Comparison of ENCODE assay signal across 1 cellular context in the genomic region with DNA sequence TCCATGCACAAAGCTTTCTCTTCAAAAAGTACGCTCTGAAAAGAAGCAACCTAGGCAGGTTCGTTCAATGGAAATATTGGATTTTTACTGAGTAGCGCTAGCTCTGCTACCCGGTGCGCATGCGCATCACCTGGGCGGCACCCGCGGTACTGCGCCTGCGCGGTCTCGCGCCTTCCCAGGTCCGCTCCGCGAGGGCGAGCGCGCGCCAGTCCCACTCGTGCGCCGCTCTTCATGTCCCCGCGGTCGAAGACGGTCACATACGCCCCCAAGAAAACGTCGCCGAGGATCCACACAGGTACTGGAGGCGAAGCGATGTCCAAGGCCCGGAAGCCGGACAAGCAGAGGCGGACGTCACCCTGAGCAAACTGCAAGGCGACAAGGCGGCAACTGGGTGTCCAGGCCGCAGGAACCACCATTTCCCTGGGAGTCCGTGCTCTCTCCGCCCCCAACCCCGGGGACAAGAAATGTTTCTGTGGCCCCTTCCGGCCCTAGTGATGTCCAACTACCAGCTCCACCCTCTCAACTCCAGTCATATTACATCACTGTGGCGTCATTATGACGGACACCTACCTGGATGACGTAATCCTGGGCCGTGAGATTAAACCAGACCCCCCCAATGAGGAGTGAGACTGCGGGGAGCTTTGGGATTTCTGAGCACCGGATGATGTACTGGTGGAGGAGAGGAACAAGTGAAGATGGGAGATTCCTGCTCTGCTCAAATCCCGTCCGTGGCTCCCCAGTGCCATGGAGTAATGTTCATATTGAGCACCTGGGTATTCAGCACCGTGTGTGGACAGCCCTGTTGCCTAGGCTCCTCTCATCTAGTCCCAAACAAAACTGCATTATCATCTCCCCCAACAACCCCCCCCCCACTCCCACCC.
TF ChIP-seq lines count a peak whose summit lies in the region.

No MANE protein-coding gene starts in this region.

TF ChIP-seq in K562, 482 proteins besides CTCF, POLR2A, EP300 and RAD21 (continued from another document and continues in another):
- TF ChIP-seq, protein P1, sequence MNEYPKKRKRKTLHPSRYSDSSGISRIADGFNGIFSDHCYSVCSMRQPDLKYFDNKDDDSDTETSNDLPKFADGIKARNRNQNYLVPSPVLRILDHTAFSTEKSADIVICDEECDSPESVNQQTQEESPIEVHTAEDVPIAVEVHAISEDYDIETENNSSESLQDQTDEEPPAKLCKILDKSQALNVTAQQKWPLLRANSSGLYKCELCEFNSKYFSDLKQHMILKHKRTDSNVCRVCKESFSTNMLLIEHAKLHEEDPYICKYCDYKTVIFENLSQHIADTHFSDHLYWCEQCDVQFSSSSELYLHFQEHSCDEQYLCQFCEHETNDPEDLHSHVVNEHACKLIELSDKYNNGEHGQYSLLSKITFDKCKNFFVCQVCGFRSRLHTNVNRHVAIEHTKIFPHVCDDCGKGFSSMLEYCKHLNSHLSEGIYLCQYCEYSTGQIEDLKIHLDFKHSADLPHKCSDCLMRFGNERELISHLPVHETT (CRISPR knock-in tag; conservative IDR thresholded peaks at IDR 0.05 in 1 of 2, IDR thresholded peaks at IDR 0.05 in 1 of 2): peak in 1 of 2 experiments; percentile 75; a peak in 2 of 4 replicates
- TF ChIP-seq E2F3 (CRISPR knock-in tag; IDR thresholded peaks at IDR 0.05) (peak; percentile 87), SRF (CRISPR knock-in tag; IDR thresholded peaks at IDR 0.05) (no peak; a peak in 1 of 4 replicates), SREBF2 (CRISPR knock-in tag; IDR thresholded peaks at IDR 0.05) (no peak), ARHGAP35 (IDR thresholded peaks at IDR 0.05; ENCODE audit: partially characterized antibody) (no peak), ZNF696 (CRISPR knock-in tag; conservative IDR thresholded peaks at IDR 0.05) (0 out of 2 replicates have a peak, but pooled peaks have one; percentile 11), SMAD4 (CRISPR knock-in tag; conservative IDR thresholded peaks at IDR 0.05) (no peak; the same call in none of the 2 replicates), FOXA3 (CRISPR knock-in tag; conservative IDR thresholded peaks at IDR 0.05 in 1 of 2, IDR thresholded peaks at IDR 0.05 in 1 of 2) (no peak), TEAD1 (CRISPR knock-in tag; IDR thresholded peaks at IDR 0.05) (peak in 1 of 2 experiments; percentile 84; a peak in 3 of 4 replicates), BRD4 (IDR thresholded peaks at IDR 0.05) (no peak), TBP (optimal IDR thresholded peaks at IDR 0.05; ENCODE audit: low read depth, low read length) (peak; percentile 44), ATF1 (CRISPR knock-in tag; IDR thresholded peaks at IDR 0.05) (peak; percentile 69; the same call in 1 of the 2 replicates), ATF1 (tag; IDR thresholded peaks at IDR 0.05) (peak; percentile 99), SMAD1 (IDR thresholded peaks at IDR 0.05; ENCODE audit: low read depth, low read length, partially characterized antibody) (peak; percentile 26), ZBTB1 (CRISPR knock-in tag; IDR thresholded peaks at IDR 0.05; ENCODE audit: borderline replicate concordance, low read depth) (peak; percentile 80), BMI1 (IDR thresholded peaks at IDR 0.05; ENCODE audit: low read length) (no peak), IFI16 (CRISPR knock-in tag; IDR thresholded peaks at IDR 0.05) (no peak), ZC3H8 (IDR thresholded peaks at IDR 0.05) (no peak), DPF2 (IDR thresholded peaks at IDR 0.05) (peak; percentile 49), ZZZ3 (IDR thresholded peaks at IDR 0.05) (no peak), POLR2H (tag; IDR thresholded peaks at IDR 0.05; ENCODE audit: low read depth) (peak; percentile 81; the same call in 1 of the 2 replicates), NELFE (IDR thresholded peaks at IDR 0.05; ENCODE audit: insufficient read depth, insufficient read length) (no peak), ZBTB9 (CRISPR knock-in tag; IDR thresholded peaks at IDR 0.05) (no peak), SMARCE1 (IDR thresholded peaks at IDR 0.05) (no peak), DEAF1 (CRISPR knock-in tag; IDR thresholded peaks at IDR 0.05) (no peak), CREBBP (IDR thresholded peaks at IDR 0.05; ENCODE audit: low read depth, low read length) (no peak), EGR1 (conservative IDR thresholded peaks at IDR 0.05) (no peak), ETV6 (IDR thresholded peaks at IDR 0.05; ENCODE audit: borderline replicate concordance in 1 of 2, low read depth in 2 of 2, low read length in 1 of 2) (no peak), ETV6 (CRISPR knock-in tag; IDR thresholded peaks at IDR 0.05; ENCODE audit: borderline replicate concordance) (no peak), ZNF699 (CRISPR knock-in tag; IDR thresholded peaks at IDR 0.05; ENCODE audit: insufficient replicate concordance) (no peak), ZNF586 (CRISPR knock-in tag; conservative IDR thresholded peaks at IDR 0.05) (no peak), NFE2 (IDR thresholded peaks at IDR 0.05; ENCODE audit: low read depth) (no peak), FOXM1 (IDR thresholded peaks at IDR 0.05; ENCODE audit: low read depth) (no peak), FOXM1 (CRISPR knock-in tag; IDR thresholded peaks at IDR 0.05; ENCODE audit: low read depth) (peak; percentile 91; the same call in 1 of the 2 replicates), ZNF740 (CRISPR knock-in tag; IDR thresholded peaks at IDR 0.05) (peak; percentile 79; the same call in 1 of the 2 replicates), ZNF740 (tag; IDR thresholded peaks at IDR 0.05) (no peak), ZNF41 (CRISPR knock-in tag; conservative IDR thresholded peaks at IDR 0.05) (no peak), BRCA1 (IDR thresholded peaks at IDR 0.05) (no peak), BRCA1 (CRISPR knock-in tag; IDR thresholded peaks at IDR 0.05) (0 out of 2 replicates have a peak, but pooled peaks have one; percentile 87), SAP30 (IDR thresholded peaks at IDR 0.05; ENCODE audit: borderline replicate concordance, insufficient read depth, low read depth, low read length, poor library complexity, severe bottlenecking) (no peak), KLF13 (tag; IDR thresholded peaks at IDR 0.05; ENCODE audit: borderline replicate concordance, low read depth) (peak; percentile 57; the same call in 1 of the 2 replicates), MCM2 (IDR thresholded peaks at IDR 0.05; ENCODE audit: low read depth) (no peak), KDM1A (IDR thresholded peaks at IDR 0.05) (peak in 1 of 2 experiments; percentile 50; a peak in 1 of 4 replicates), SREBF1 (IDR thresholded peaks at IDR 0.05; ENCODE audit: borderline replicate concordance, low read depth, low read length) (no peak), ZNF76 (CRISPR knock-in tag; IDR thresholded peaks at IDR 0.05; ENCODE audit: borderline replicate concordance) (no peak), ZFX (CRISPR knock-in tag; IDR thresholded peaks at IDR 0.05) (peak; percentile 96), SPI1 (IDR thresholded peaks at IDR 0.05; ENCODE audit: borderline replicate concordance, low read depth, low read length) (0 out of 2 replicates have a peak, but pooled peaks have one; percentile 1), KLF6 (CRISPR knock-in tag; IDR thresholded peaks at IDR 0.05; ENCODE audit: borderline replicate concordance) (no peak), NUFIP1 (IDR thresholded peaks at IDR 0.05; ENCODE audit: partially characterized antibody) (peak; percentile 72)
- TF ChIP-seq, protein P2, sequence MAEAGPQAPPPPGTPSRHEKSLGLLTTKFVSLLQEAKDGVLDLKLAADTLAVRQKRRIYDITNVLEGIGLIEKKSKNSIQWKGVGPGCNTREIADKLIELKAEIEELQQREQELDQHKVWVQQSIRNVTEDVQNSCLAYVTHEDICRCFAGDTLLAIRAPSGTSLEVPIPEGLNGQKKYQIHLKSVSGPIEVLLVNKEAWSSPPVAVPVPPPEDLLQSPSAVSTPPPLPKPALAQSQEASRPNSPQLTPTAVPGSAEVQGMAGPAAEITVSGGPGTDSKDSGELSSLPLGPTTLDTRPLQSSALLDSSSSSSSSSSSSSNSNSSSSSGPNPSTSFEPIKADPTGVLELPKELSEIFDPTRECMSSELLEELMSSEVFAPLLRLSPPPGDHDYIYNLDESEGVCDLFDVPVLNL (CRISPR knock-in tag; IDR thresholded peaks at IDR 0.05; ENCODE audit: low read depth): peak; percentile 67; the same call in 1 of the 2 replicates
- TF ChIP-seq, protein P3, sequence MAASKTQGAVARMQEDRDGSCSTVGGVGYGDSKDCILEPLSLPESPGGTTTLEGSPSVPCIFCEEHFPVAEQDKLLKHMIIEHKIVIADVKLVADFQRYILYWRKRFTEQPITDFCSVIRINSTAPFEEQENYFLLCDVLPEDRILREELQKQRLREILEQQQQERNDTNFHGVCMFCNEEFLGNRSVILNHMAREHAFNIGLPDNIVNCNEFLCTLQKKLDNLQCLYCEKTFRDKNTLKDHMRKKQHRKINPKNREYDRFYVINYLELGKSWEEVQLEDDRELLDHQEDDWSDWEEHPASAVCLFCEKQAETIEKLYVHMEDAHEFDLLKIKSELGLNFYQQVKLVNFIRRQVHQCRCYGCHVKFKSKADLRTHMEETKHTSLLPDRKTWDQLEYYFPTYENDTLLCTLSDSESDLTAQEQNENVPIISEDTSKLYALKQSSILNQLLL (CRISPR knock-in tag; IDR thresholded peaks at IDR 0.05; ENCODE audit: borderline replicate concordance): no peak
- TF ChIP-seq, protein P4, sequence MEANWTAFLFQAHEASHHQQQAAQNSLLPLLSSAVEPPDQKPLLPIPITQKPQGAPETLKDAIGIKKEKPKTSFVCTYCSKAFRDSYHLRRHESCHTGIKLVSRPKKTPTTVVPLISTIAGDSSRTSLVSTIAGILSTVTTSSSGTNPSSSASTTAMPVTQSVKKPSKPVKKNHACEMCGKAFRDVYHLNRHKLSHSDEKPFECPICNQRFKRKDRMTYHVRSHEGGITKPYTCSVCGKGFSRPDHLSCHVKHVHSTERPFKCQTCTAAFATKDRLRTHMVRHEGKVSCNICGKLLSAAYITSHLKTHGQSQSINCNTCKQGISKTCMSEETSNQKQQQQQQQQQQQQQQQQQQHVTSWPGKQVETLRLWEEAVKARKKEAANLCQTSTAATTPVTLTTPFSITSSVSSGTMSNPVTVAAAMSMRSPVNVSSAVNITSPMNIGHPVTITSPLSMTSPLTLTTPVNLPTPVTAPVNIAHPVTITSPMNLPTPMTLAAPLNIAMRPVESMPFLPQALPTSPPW (CRISPR knock-in tag; IDR thresholded peaks at IDR 0.05): 0 out of 2 replicates have a peak, but pooled peaks have one; percentile 0
- TF ChIP-seq, protein P5, sequence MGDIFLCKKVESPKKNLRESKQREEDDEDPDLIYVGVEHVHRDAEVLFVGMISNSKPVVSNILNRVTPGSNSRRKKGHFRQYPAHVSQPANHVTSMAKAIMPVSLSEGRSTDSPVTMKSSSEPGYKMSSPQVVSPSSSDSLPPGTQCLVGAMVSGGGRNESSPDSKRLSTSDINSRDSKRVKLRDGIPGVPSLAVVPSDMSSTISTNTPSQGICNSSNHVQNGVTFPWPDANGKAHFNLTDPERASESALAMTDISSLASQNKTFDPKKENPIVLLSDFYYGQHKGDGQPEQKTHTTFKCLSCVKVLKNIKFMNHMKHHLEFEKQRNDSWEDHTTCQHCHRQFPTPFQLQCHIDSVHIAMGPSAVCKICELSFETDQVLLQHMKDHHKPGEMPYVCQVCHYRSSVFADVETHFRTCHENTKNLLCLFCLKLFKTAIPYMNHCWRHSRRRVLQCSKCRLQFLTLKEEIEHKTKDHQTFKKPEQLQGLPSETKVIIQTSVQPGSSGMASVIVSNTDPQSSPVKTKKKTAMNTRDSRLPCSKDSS (IDR thresholded peaks at IDR 0.05; ENCODE audit: low read depth, partially characterized antibody): no peak
- TF ChIP-seq, protein P6, sequence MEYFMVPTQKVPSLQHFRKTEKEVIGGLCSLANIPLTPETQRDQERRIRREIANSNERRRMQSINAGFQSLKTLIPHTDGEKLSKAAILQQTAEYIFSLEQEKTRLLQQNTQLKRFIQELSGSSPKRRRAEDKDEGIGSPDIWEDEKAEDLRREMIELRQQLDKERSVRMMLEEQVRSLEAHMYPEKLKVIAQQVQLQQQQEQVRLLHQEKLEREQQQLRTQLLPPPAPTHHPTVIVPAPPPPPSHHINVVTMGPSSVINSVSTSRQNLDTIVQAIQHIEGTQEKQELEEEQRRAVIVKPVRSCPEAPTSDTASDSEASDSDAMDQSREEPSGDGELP (CRISPR knock-in tag; IDR thresholded peaks at IDR 0.05; ENCODE audit: borderline replicate concordance): peak; percentile 64; the same call in 1 of the 2 replicates
